ENCODE assay signal across 11 cellular contexts in the genomic region with DNA sequence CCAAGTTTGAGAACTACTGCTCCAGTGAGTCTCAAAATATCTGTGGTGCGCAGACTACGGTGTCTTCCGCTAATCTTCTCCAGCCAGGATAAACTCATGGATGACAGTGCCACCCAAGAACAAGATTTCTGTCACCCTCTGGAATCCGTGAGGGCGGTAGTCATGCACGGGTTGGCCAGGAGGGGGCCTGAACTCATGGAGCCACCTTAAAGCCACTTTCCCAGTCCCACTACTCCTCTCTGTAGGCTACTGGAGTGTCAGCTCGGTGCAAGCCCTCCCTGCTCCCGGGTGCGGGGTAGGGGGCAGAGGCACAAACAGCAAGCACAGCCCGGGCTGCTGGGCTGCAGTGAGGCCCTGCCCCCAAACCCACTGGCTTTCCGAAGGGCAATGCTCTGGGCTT. TPM values are rescaled to one million over a fixed set of nuclear protein-coding genes. Genes with fewer than 3 reads are reported as not detected.
DNase-seq lines count a peak whose midpoint lies in the region; ATAC-seq and TF ChIP-seq lines count a peak whose summit lies in the region.
"Not testable (repeated sequence)": the region's sequence is repeated elsewhere in the genome, so short reads cannot be mapped to it uniquely, and the experiment has no call there.
"Had no signal": no experiment of that assay in that cellular context is flagged by ENCODE, and none has a peak within 500 bp of the region (broad histone marks: within the 10 kb centered on the region; RNA-seq: fewer than 3 reads in every experiment).

No MANE protein-coding gene starts in this region.

- not testable (repeated sequence) for H3K4me2 ChIP-seq in DND-41 (ENCODE audit: insufficient read depth, low read length)

- not testable (repeated sequence) for H3K9me3 Mint-ChIP-seq in WTC11; glutamatergic neuron (ENCODE audit: unreplicated experiment)

- not testable (repeated sequence) for H4K20me1 ChIP-seq in DND-41 (ENCODE audit: insufficient read depth, low read length)

- not testable (repeated sequence) for H3K4me1 Mint-ChIP-seq in WTC11; glutamatergic neuron (ENCODE audit: low read depth, unreplicated experiment)

- CTCF ChIA-PET in WTC11 (lab: Charles Lee), result not testable (repeated sequence)

- H3K27ac Mint-ChIP-seq in WTC11; glutamatergic neuron (ENCODE audit: unreplicated experiment): not testable (repeated sequence)

- H2AFZ ChIP-seq in DND-41 (ENCODE audit: low read depth, low read length), result not testable (repeated sequence)

- not testable (repeated sequence) for H3K27me3 ChIP-seq in DND-41 (ENCODE audit: insufficient read depth, low read length, poor library complexity)

- H3K4me1 ChIP-seq in DND-41 (ENCODE audit: insufficient read depth, low read length), result not testable (repeated sequence)

- DNase-seq in DND-41 (peak; percentile 16), WTC11 (ENCODE audit: low spot score) (peak; percentile 42), glutamatergic neuron (peak; percentile 33)
- DNase-seq in LNCaP clone FGC (ENCODE audit: low read depth); choroid plexus epithelial cell (ENCODE audit: low read depth): not testable (repeated sequence)
- peak; percentile 0 for DNase-seq in stimulated activated CD4-positive, alpha-beta T cell treated with anti-CD3 and anti-CD28 coated beads, Interleukin-12 subunit alpha, Interleukin-12 subunit beta, amount 100 ng/mL, for 4 hours

- not testable (repeated sequence) for H3K27ac ChIP-seq in DND-41 (ENCODE audit: low read length)

- not testable (repeated sequence) for H3K9me3 ChIP-seq in DND-41 (ENCODE audit: insufficient read depth, low read length, severe bottlenecking)

- not testable (repeated sequence) for H3K4me3 ChIP-seq in DND-41 (ENCODE audit: low read depth in 1 of 2, low read length in 2 of 2); LNCaP clone FGC (ENCODE audit: low read depth, low read length); choroid plexus epithelial cell (ENCODE audit: low read depth, low read length)

- H3K27me3 Mint-ChIP-seq in WTC11 (ENCODE audit: low read depth); glutamatergic neuron (ENCODE audit: unreplicated experiment): not testable (repeated sequence)

- H3K9ac ChIP-seq in DND-41 (ENCODE audit: low read depth, low read length), result not testable (repeated sequence)

- H3K79me2 ChIP-seq in DND-41 (ENCODE audit: insufficient read depth, low read length), result not testable (repeated sequence)

- H3K36me3 ChIP-seq in DND-41 (ENCODE audit: insufficient read depth, low read length), result not testable (repeated sequence)

- ATAC-seq in DND-41 (ENCODE audit: insufficient read depth, low read depth), result peak; percentile 70; the same call in 2 of the 3 replicates
- peak; percentile 88 for ATAC-seq in WTC11

- POLR2A ChIA-PET in WTC11 (lab: Charles Lee), result not testable (repeated sequence)

- not testable (repeated sequence) for H3K36me3 Mint-ChIP-seq in WTC11; glutamatergic neuron (ENCODE audit: unreplicated experiment)

- H3K4me3 Mint-ChIP-seq in WTC11; glutamatergic neuron (ENCODE audit: unreplicated experiment): not testable (repeated sequence)

- peak; percentile 13 for TF ChIP-seq CTCF in DND-41 (IDR thresholded peaks at IDR 0.05; ENCODE audit: borderline replicate concordance, extremely low read depth, low read length, poor library complexity, severe bottlenecking)
- TF ChIP-seq CTCF in LNCaP clone FGC (IDR thresholded peaks at IDR 0.05; ENCODE audit: control insufficient read depth, extremely low read depth, insufficient read depth), result 0 out of 2 replicates have a peak, but pooled peaks have one; percentile 10
- not testable (repeated sequence) for TF ChIP-seq CTCF in WTC11 (IDR thresholded peaks at IDR 0.05); glutamatergic neuron (IDR thresholded peaks at IDR 0.05; ENCODE audit: partially characterized antibody, unreplicated experiment)
- peak; percentile 10 for TF ChIP-seq CTCF in choroid plexus epithelial cell (conservative IDR thresholded peaks at IDR 0.05; ENCODE audit: low read depth, low read length)

RNA-seq across cellular contexts. Expression of a gene that starts 3.5 kb away (rescaled TPM):
- total RNA-seq in WTC11 (2021) (0.37 TPM in 1 of 3 replicates, not detected in the others), glutamatergic neuron (ENCODE audit: unreplicated experiment) (1.0 TPM)
- total RNA-seq: CD8-positive, alpha-beta T cell; G401; IMR-90 had no signal

RNA-seq across cellular contexts. Expression of a gene that starts 11.3 kb away (rescaled TPM):
- total RNA-seq in WTC11 (2021) (0.11 to 0.35 TPM (median 0.14 TPM) in 3 replicates), glutamatergic neuron (ENCODE audit: unreplicated experiment) (not detected)
- total RNA-seq: CD8-positive, alpha-beta T cell; G401; IMR-90; Peyer's patch had no signal

RNA-seq across cellular contexts. Expression of a gene that starts 33.0 kb away (rescaled TPM):
- total RNA-seq in WTC11 (2021) (15.9 to 20.2 TPM (median 17.1 TPM) in 3 replicates), glutamatergic neuron (ENCODE audit: unreplicated experiment) (34.6 TPM)

RNA-seq across cellular contexts. Expression of a gene that starts 48.9 kb away (rescaled TPM):
- not detected in 3 replicates for total RNA-seq in WTC11 (2021)
- total RNA-seq in glutamatergic neuron (ENCODE audit: unreplicated experiment), result not detected
- total RNA-seq: CD8-positive, alpha-beta T cell; G401; IMR-90; M059J; Peyer's patch had no signal

RNA-seq across cellular contexts. Expression of a gene that starts 57.8 kb away (rescaled TPM):
- 5.4 to 7.7 TPM (median 6.1 TPM) in 3 replicates for total RNA-seq in WTC11 (2021)
- 27.7 TPM for total RNA-seq in glutamatergic neuron (ENCODE audit: unreplicated experiment)
